Comparison of ENCODE assay signal across 18 cellular contexts in genomic region chr11:130738618-130739017, GRCh38.
A peak's percentile ranks its signal among the peaks of the same experiment; 100 is the strongest.
DNase-seq lines count a peak whose midpoint lies in the region; ATAC-seq and TF ChIP-seq lines count a peak whose summit lies in the region.
"Had no signal": no experiment of that assay in that cellular context is flagged by ENCODE, and none has a peak within 500 bp of the region (broad histone marks: within the 10 kb centered on the region; RNA-seq: fewer than 3 reads in every experiment).

No MANE protein-coding gene starts in this region.

- H3K9me3 ChIP-seq in SK-N-MC (ENCODE audit: low read depth, low read length) (peaks cover 4% of the 10 kb centered on the region; the same call in 1 of the 2 replicates), skeletal muscle satellite cell (replicated peaks; ENCODE audit: low read length) (peaks cover 10% of the 10 kb centered on the region), tibial artery (peaks cover 0 to 22% (median 0%) of the 10 kb centered on the region in 3 donors)

- no peaks in the 10 kb centered on the region for H3K27me3 ChIP-seq in skeletal muscle satellite cell (ENCODE audit: control insufficient read depth, insufficient read depth, low read length)
- no peaks in the 10 kb centered on the region for H3K27me3 ChIP-seq in tibial artery

- peak overlapping the region; percentile 66 for H3K9ac ChIP-seq in SK-N-MC (ENCODE audit: insufficient read length)
- H3K9ac ChIP-seq in skeletal muscle satellite cell (ENCODE audit: low read depth, low read length): peak overlapping the region; percentile 15

- no peak for ATAC-seq in GM21381 (IDR thresholded peaks at IDR 0.05; ENCODE audit: unreplicated experiment)
- ATAC-seq: CD8-positive, alpha-beta T cell; effector memory CD8-positive, alpha-beta T cell had no signal

- DNase-seq in DMS79 (lab: John Stamatoyannopoulos, UW) (peak; percentile 7), DMS79 treated with DMSO at 0.1 percent for 48 hours (lab: John Stamatoyannopoulos, UW) (no peak), SK-N-MC (ENCODE audit: low read depth, low spot score) (no peak), foreskin fibroblast (peak; percentile 42 to 72), tibial artery (no peak), ACHN (no peak)
- DNase-seq: activated naive CD4-positive, alpha-beta T cell treated with anti-CD3 and anti-CD28 coated beads, Interleukin-2, amount 10 ng/mL, durations not matched to agents 7 days and 5 days; CD8-positive, alpha-beta T cell; central memory CD4-positive, alpha-beta T cell; effector memory CD8-positive, alpha-beta T cell; GDM1; MM.1S; NCI-H1930; NCI-H774; T-helper 1 cell had no signal

- intact Hi-C loops in tibial artery (cut with DNase I; ENCODE audit: low total_unique reads): no loop called here

- H3K27ac ChIP-seq in SK-N-MC (peak overlapping the region; percentile 93), tibial artery (no peak overlapping the region)
- H3K27ac ChIP-seq: 22Rv1 had no signal

- in situ Hi-C loops in ACHN (cut with HindIII; ENCODE audit: low pct_ligation_motif_present, low pct_unique_long_range_greater_than_20kb, low sequenced_read_pairs): no loop called here

- H3K36me3 ChIP-seq in SK-N-MC (ENCODE audit: insufficient read depth, low read length) (no peaks in the 10 kb centered on the region), skeletal muscle satellite cell (ENCODE audit: insufficient read depth, low read length) (no peaks in the 10 kb centered on the region), tibial artery (no peaks in the 10 kb centered on the region)

- H3K4me3 ChIP-seq in SK-N-MC (peak overlapping the region; percentile 77), foreskin fibroblast (ENCODE audit: low read depth in 1 of 2, low read length in 2 of 2) (peak overlapping the region in 1 of 2 donors; percentile 36), skeletal muscle satellite cell (ENCODE audit: low read length) (peak overlapping the region; percentile 16), tibial artery (no peak overlapping the region)

- H3K4me1 ChIP-seq in skeletal muscle satellite cell (ENCODE audit: control insufficient read depth, insufficient read depth, low read length) (peaks cover 22% of the 10 kb centered on the region), tibial artery (peaks cover 0 to 10% (median 2%) of the 10 kb centered on the region in 4 donors)

- no peak for TF ChIP-seq CTCF in foreskin fibroblast (IDR thresholded peaks at IDR 0.05; ENCODE audit: low read depth, low read length)
- no peak for TF ChIP-seq CTCF in tibial artery (IDR thresholded peaks at IDR 0.05)

- H3K4me2 ChIP-seq in skeletal muscle satellite cell (ENCODE audit: low read length): peak overlapping the region; percentile 64

Comparison
In these comparisons a context has a peak if more than half of its experiments do, and no peak if none do; other contexts are left out.
1. DNase-seq: peak in DMS79 (single experiment) and foreskin fibroblast (2 of 2); none in DMS79 treated with DMSO at 0.1 percent for 48 hours (single experiment), SK-N-MC (single experiment), tibial artery (0 of 2) and ACHN (single experiment).
2. H3K4me3 ChIP-seq: peak in SK-N-MC (single experiment) and skeletal muscle satellite cell (single experiment); none in tibial artery (0 of 2).